In genomic region chr1:161622054-161622453, GRCh38 we compare ENCODE assay signal across 10 cellular contexts. TPM values are rescaled to one million over a fixed set of nuclear protein-coding genes. Genes with fewer than 3 reads are reported as not detected.
DNase-seq lines count a peak whose midpoint lies in the region; ATAC-seq, FAIRE-seq and TF ChIP-seq lines count a peak whose summit lies in the region.
"Not testable (repeated sequence)": the region's sequence is repeated elsewhere in the genome, so short reads cannot be mapped to it uniquely, and the experiment has no call there.
"Had no signal": no experiment of that assay in that cellular context is flagged by ENCODE, and none has a peak within 500 bp of the region (broad histone marks: within the 10 kb centered on the region; RNA-seq: fewer than 3 reads in every experiment).

No MANE protein-coding gene starts in this region.

- H3K27me3 ChIP-seq in endothelial cell of umbilical vein (ENCODE audit: control insufficient read depth in 2 of 2, insufficient read depth in 2 of 2, low read length in 2 of 2) = not testable (repeated sequence)

- TF ChIP-seq CTCF in GM10266 (IDR thresholded peaks at IDR 0.05; ENCODE audit: control insufficient read depth, insufficient read depth, low read depth, missing control alignments); endothelial cell of umbilical vein (IDR thresholded peaks at IDR 0.05; ENCODE audit: extremely low read depth in 1 of 2, insufficient read depth in 1 of 2, low read depth in 1 of 2, low read length in 2 of 2); mucosa of descending colon (IDR thresholded peaks at IDR 0.05): not testable (repeated sequence)

- not testable (repeated sequence) for H2AFZ ChIP-seq in endothelial cell of umbilical vein (ENCODE audit: low read depth, low read length)

- peak overlapping the region; percentile 88 for H3K4me2 ChIP-seq in endothelial cell of umbilical vein (ENCODE audit: insufficient read depth, low read length)

- dilution Hi-C loops in endothelial cell of umbilical vein (cut with MboI; ENCODE audit: extremely low pct_ligation_motif_present, low sequenced_read_pairs) = not testable (repeated sequence)

- TF ChIP-seq POLR2A in endothelial cell of umbilical vein (IDR thresholded peaks at IDR 0.05; ENCODE audit: low read depth, low read length) = not testable (repeated sequence)

- H3K4me3 Mint-ChIP-seq in activated T-cell treated with anti-CD3 and anti-CD28 coated beads, Interleukin-2, amount 50 U/mL, for 4 hours = peak overlapping the region; percentile 93
- peak overlapping the region; percentile 97 for H3K4me3 Mint-ChIP-seq in stimulated activated naive CD8-positive, alpha-beta T cell treated with anti-CD3 and anti-CD28 coated beads, Interleukin-15, Interleukin-2, amounts not matched to agents 100 ng/mL and 50 ng/mL, for 24 hours

- H3K9me3 Mint-ChIP-seq in activated T-cell treated with anti-CD3 and anti-CD28 coated beads, Interleukin-2, amount 50 U/mL, for 4 hours; stimulated activated naive CD8-positive, alpha-beta T cell treated with anti-CD3 and anti-CD28 coated beads, Interleukin-15, Interleukin-2, amounts not matched to agents 100 ng/mL and 50 ng/mL, for 24 hours: not testable (repeated sequence)

- not testable (repeated sequence) for H3K36me3 Mint-ChIP-seq in activated T-cell treated with anti-CD3 and anti-CD28 coated beads, Interleukin-2, amount 50 U/mL, for 4 hours (ENCODE audit: insufficient read depth); stimulated activated naive CD8-positive, alpha-beta T cell treated with anti-CD3 and anti-CD28 coated beads, Interleukin-15, Interleukin-2, amounts not matched to agents 100 ng/mL and 50 ng/mL, for 24 hours (ENCODE audit: low read depth)

- not testable (repeated sequence) for H3K27ac ChIP-seq in endothelial cell of umbilical vein (ENCODE audit: insufficient read depth, low read depth, low read length)

- peak; percentile 35 for ATAC-seq in GM21723 (IDR thresholded peaks at IDR 0.05; ENCODE audit: unreplicated experiment)
- ATAC-seq in HG03439 (IDR thresholded peaks at IDR 0.05; ENCODE audit: unreplicated experiment) = peak; percentile 16
- not testable (repeated sequence) for ATAC-seq in activated T-cell treated with anti-CD3 and anti-CD28 coated beads, Interleukin-2, amount 50 U/mL, for 4 hours
- ATAC-seq in mucosa of descending colon = peak; percentile 65

- not testable (repeated sequence) for H3K4me1 ChIP-seq in endothelial cell of umbilical vein (ENCODE audit: control insufficient read depth, extremely low read depth, insufficient read depth, low read length); mucosa of descending colon (ENCODE audit: low read depth)

- H3K9me1 ChIP-seq in endothelial cell of umbilical vein (replicated peaks; ENCODE audit: control insufficient read depth, extremely low read depth, insufficient read depth, low read length) = not testable (repeated sequence)

- H3K4me1 Mint-ChIP-seq in activated T-cell treated with anti-CD3 and anti-CD28 coated beads, Interleukin-2, amount 50 U/mL, for 4 hours (ENCODE audit: low read depth) = peaks cover 44% of the 10 kb centered on the region
- peaks cover 45% of the 10 kb centered on the region for H3K4me1 Mint-ChIP-seq in stimulated activated naive CD8-positive, alpha-beta T cell treated with anti-CD3 and anti-CD28 coated beads, Interleukin-15, Interleukin-2, amounts not matched to agents 100 ng/mL and 50 ng/mL, for 24 hours (ENCODE audit: low read depth)

- POLR2A ChIA-PET in endothelial cell of umbilical vein (lab: Charles Lee) = not testable (repeated sequence)

- CTCF ChIA-PET in endothelial cell of umbilical vein (lab: Charles Lee) = not testable (repeated sequence)

- not testable (repeated sequence) for H3K27me3 Mint-ChIP-seq in activated T-cell treated with anti-CD3 and anti-CD28 coated beads, Interleukin-2, amount 50 U/mL, for 4 hours (ENCODE audit: low read depth); stimulated activated naive CD8-positive, alpha-beta T cell treated with anti-CD3 and anti-CD28 coated beads, Interleukin-15, Interleukin-2, amounts not matched to agents 100 ng/mL and 50 ng/mL, for 24 hours

- not testable (repeated sequence) for H3K4me3 ChIP-seq in endothelial cell of umbilical vein (replicated peaks in 1 of 3; ENCODE audit: insufficient read depth in 1 of 3, low read depth in 1 of 3, low read length in 3 of 3); mucosa of descending colon

- not testable (repeated sequence) for FAIRE-seq in endothelial cell of umbilical vein (lab: Jason Lieb, UNC)

- BruUV-seq in endothelial cell of umbilical vein (replicated peaks; lab: Mats Ljungman, UMichigan) = not testable (repeated sequence)

- intact Hi-C loops in endothelial cell of umbilical vein (cut with micrococcal nuclease); mucosa of descending colon (cut with DNase I, micrococcal nuclease): not testable (repeated sequence)

- H3K27ac Mint-ChIP-seq in stimulated activated naive CD8-positive, alpha-beta T cell treated with anti-CD3 and anti-CD28 coated beads, Interleukin-15, Interleukin-2, amounts not matched to agents 100 ng/mL and 50 ng/mL, for 24 hours = peak overlapping the region; percentile 95

- not testable (repeated sequence) for H4K20me1 ChIP-seq in endothelial cell of umbilical vein (replicated peaks; ENCODE audit: control insufficient read depth, extremely low read depth, insufficient read depth, low read length)

- not testable (repeated sequence) for H3K79me2 ChIP-seq in endothelial cell of umbilical vein (ENCODE audit: control insufficient read depth, insufficient read depth, low read length)

- DNase-seq in GM10266 (ENCODE audit: extremely low spot score) (peak; percentile 1), OCI-M1 (lab: John Stamatoyannopoulos, UW) (peak; percentile 84), mucosa of descending colon (peak in 1 of 3 donors; percentile 7)
- DNase-seq in activated T-cell treated with anti-CD3 and anti-CD28 coated beads, Interleukin-2, amount 50 U/mL, for 4 hours; endothelial cell of umbilical vein (ENCODE audit: low read depth, low spot score): not testable (repeated sequence)

- not testable (repeated sequence) for H3K9ac ChIP-seq in endothelial cell of umbilical vein (replicated peaks; ENCODE audit: extremely low read depth, insufficient read depth, low read length)

- H3K9me3 ChIP-seq in endothelial cell of umbilical vein (replicated peaks; ENCODE audit: control insufficient read depth, insufficient read depth, low read length); mucosa of descending colon: not testable (repeated sequence)

- H3K36me3 ChIP-seq in endothelial cell of umbilical vein (ENCODE audit: control insufficient read depth in 2 of 2, extremely low read depth in 1 of 2, insufficient read depth in 2 of 2, low read length in 2 of 2); mucosa of descending colon (ENCODE audit: low read depth): not testable (repeated sequence)

RNA-seq across cellular contexts. Expression of gene FCGR3B, which starts 8.9 kb away (rescaled TPM):
- total RNA-seq in activated T-cell treated with anti-CD3 and anti-CD28 coated beads, Interleukin-2, amount 50 U/mL, for 4 hours = not detected
- total RNA-seq in endothelial cell of umbilical vein (not detected in 2 replicates), mucosa of descending colon (1 to 10 TPM in 2 of 3 donors, not detected in 1; 1.5 to 1.7 TPM)
- polyA plus RNA-seq in endothelial cell of umbilical vein = not detected in 2 replicates
- not detected in 2 replicates for polyA plus RNA-seq in endothelial cell of umbilical vein (2011; cell fraction: cytosol; rRNA removed)
- not detected in 2 replicates for polyA plus RNA-seq in endothelial cell of umbilical vein (2011; cell fraction: nucleus; rRNA removed)
- not detected in 2 replicates for polyA plus RNA-seq in endothelial cell of umbilical vein (2012)
- not detected in 2 replicates for polyA minus RNA-seq in endothelial cell of umbilical vein
- polyA minus RNA-seq in endothelial cell of umbilical vein (2011; cell fraction: cytosol; rRNA and poly(A)+ RNA removed) = not detected
- polyA minus RNA-seq in endothelial cell of umbilical vein (2011; cell fraction: nucleus; rRNA and poly(A)+ RNA removed) = not detected in 2 replicates
- total RNA-seq: fibroblast of villous mesenchyme, HepG2 had no signal
- polyA plus RNA-seq: HepG2 had no signal

RNA-seq across cellular contexts. Expression of gene FCGR2B, which starts 40.9 kb away (rescaled TPM):
- under 1 TPM in 1 of 3 donors, not detected in 2; 0.13 TPM for total RNA-seq in activated T-cell treated with anti-CD3 and anti-CD28 coated beads, Interleukin-2, amount 50 U/mL, for 4 hours
- not detected in 2 replicates for total RNA-seq in endothelial cell of umbilical vein
- polyA plus RNA-seq in endothelial cell of umbilical vein = not detected in 2 replicates
- 0.07 TPM in 1 of 2 replicates, not detected in the other for polyA plus RNA-seq in endothelial cell of umbilical vein (2011; cell fraction: cytosol; rRNA removed)
- polyA plus RNA-seq in endothelial cell of umbilical vein (2011; cell fraction: nucleus; rRNA removed) = not detected in 2 replicates
- not detected in 2 replicates for polyA plus RNA-seq in endothelial cell of umbilical vein (2012)
- 0.13 TPM in 1 of 2 replicates, not detected in the other for polyA minus RNA-seq in endothelial cell of umbilical vein
- not detected for polyA minus RNA-seq in endothelial cell of umbilical vein (2011; cell fraction: cytosol; rRNA and poly(A)+ RNA removed)
- polyA minus RNA-seq in endothelial cell of umbilical vein (2011; cell fraction: nucleus; rRNA and poly(A)+ RNA removed) = not detected in 2 replicates
- total RNA-seq in mucosa of descending colon = 10 to 100 TPM in 2 of 3 donors, 1 to 10 TPM in 1; 5.1 to 18.7 (median 14.8) TPM
- total RNA-seq: fibroblast of villous mesenchyme, HepG2 had no signal
- polyA plus RNA-seq: HepG2 had no signal
